14 cellular contexts compared by ENCODE assay signal in the genomic region with DNA sequence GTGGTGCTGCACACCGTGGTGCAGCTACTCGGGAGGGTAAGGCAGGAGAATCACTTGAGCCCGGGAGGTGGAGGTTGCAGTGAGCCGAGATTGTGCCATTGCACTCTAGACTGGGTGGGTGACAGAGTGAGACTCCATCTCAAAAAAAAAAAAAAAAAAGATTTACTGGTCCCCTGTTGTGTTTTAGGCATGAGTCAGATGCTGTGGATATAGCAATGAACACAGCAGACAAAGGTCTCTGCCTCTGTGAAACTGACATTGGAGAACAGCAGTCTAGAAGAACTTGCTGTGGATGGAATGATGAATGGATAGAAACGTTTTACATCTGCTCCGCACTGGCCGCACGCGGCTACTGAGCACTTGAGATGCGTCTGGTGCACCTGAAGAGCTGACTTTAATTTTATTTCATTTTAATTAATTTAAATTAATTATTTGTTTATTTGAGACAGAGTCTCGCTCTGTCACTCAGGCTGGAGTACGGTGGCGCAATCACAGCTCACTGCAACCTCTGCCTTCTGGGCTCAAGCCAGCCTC. TPM values are rescaled to one million over a fixed set of nuclear protein-coding genes. Genes with fewer than 3 reads are reported as not detected.
DNase-seq lines count a peak whose midpoint lies in the region; ATAC-seq and TF ChIP-seq lines count a peak whose summit lies in the region.
"Had no signal": no experiment of that assay in that cellular context is flagged by ENCODE, and none has a peak within 500 bp of the region (broad histone marks: within the 10 kb centered on the region; RNA-seq: fewer than 3 reads in every experiment).

No MANE protein-coding gene starts in this region.

- DNase-seq in AG08395 (ENCODE audit: low spot score) (peak; percentile 22), M059J (ENCODE audit: low read depth) (peak; percentile 79), epithelial cell of prostate (ENCODE audit: low read depth, low spot score) (no peak), osteocyte (ENCODE audit: extremely low spot score, unreplicated experiment) (no peak), HAP-1 (ENCODE audit: low spot score in 2 of 2) (no peak), NCI-H446 treated with DMSO at 0.1 percent for 48 hours (lab: John Stamatoyannopoulos, UW) (no peak)
- DNase-seq: activated naive CD8-positive, alpha-beta T cell treated with anti-CD3 and anti-CD28 coated beads for 36 hours; cortex of kidney; left colon; NCI-H1105 treated with DMSO at 0.1 percent for 48 hours; nucleus accumbens had no signal

- H3K27ac Mint-ChIP-seq in osteocyte (ENCODE audit: unreplicated experiment): peak overlapping the region; percentile 98
- H3K27ac Mint-ChIP-seq: activated naive CD8-positive, alpha-beta T cell treated with anti-CD3 and anti-CD28 coated beads for 36 hours; B cell had no signal

- no peaks in the 10 kb centered on the region for H3K27me3 ChIP-seq in HAP-1 (ENCODE audit: low read depth)

- H3K9me3 Mint-ChIP-seq in osteocyte (ENCODE audit: unreplicated experiment): no peaks in the 10 kb centered on the region
- H3K9me3 Mint-ChIP-seq: activated naive CD8-positive, alpha-beta T cell treated with anti-CD3 and anti-CD28 coated beads for 36 hours had no signal

- ATAC-seq in HG03378 (IDR thresholded peaks at IDR 0.05; ENCODE audit: unreplicated experiment): no peak
- ATAC-seq in HG02642 (IDR thresholded peaks at IDR 0.05; ENCODE audit: poor library complexity, unreplicated experiment): no peak
- ATAC-seq: left colon had no signal

- H3K36me3 Mint-ChIP-seq in osteocyte (ENCODE audit: unreplicated experiment): no peaks in the 10 kb centered on the region
- H3K36me3 Mint-ChIP-seq: activated naive CD8-positive, alpha-beta T cell treated with anti-CD3 and anti-CD28 coated beads for 36 hours had no signal

- H3K4me3 Mint-ChIP-seq in osteocyte (ENCODE audit: unreplicated experiment): no peak overlapping the region
- H3K4me3 Mint-ChIP-seq: activated naive CD8-positive, alpha-beta T cell treated with anti-CD3 and anti-CD28 coated beads for 36 hours; B cell had no signal

- H3K4me1 Mint-ChIP-seq in osteocyte (ENCODE audit: unreplicated experiment): peaks cover 82% of the 10 kb centered on the region
- H3K4me1 Mint-ChIP-seq: activated naive CD8-positive, alpha-beta T cell treated with anti-CD3 and anti-CD28 coated beads for 36 hours; B cell had no signal

- peaks cover 8% of the 10 kb centered on the region for H3K4me1 ChIP-seq in HAP-1

- no peak overlapping the region for H3K4me3 ChIP-seq in HAP-1

- no peaks in the 10 kb centered on the region for H3K27me3 Mint-ChIP-seq in osteocyte (ENCODE audit: unreplicated experiment)
- H3K27me3 Mint-ChIP-seq: activated naive CD8-positive, alpha-beta T cell treated with anti-CD3 and anti-CD28 coated beads for 36 hours had no signal

- in situ Hi-C loops in HAP-1 (cut with MboI; ENCODE audit: low sequenced_read_pairs): loop anchor here (5.0 to 10.0 kb wide), 2 partner anchors 98 to 176 kb away; a partner anchor contains a TSS

- no peaks in the 10 kb centered on the region for H3K9me3 ChIP-seq in HAP-1

- TF ChIP-seq CTCF in osteocyte (IDR thresholded peaks at IDR 0.05): no peak

- peak overlapping the region; percentile 95 for H3K27ac ChIP-seq in epithelial cell of prostate

- H3K36me3 ChIP-seq in HAP-1 (replicated peaks): no peaks in the 10 kb centered on the region

RNA-seq across cellular contexts. Expression of a gene that starts 24.5 kb away (rescaled TPM):
- total RNA-seq in M059J (2014; rRNA removed; shearing (Covaris generic)): 136 and 212 TPM in 2 replicates
- 152 and 155 TPM in 2 replicates for total RNA-seq in osteocyte

RNA-seq across cellular contexts. Expression of a gene that starts 32.1 kb away (rescaled TPM):
- 2.8 and 3.2 TPM in 2 replicates for total RNA-seq in M059J (2014; rRNA removed; shearing (Covaris generic))
- total RNA-seq in osteocyte: 8.5 and 9.5 TPM in 2 replicates

RNA-seq across cellular contexts. Expression of a gene that starts 56.6 kb away (rescaled TPM):
- 1.6 and 6.5 TPM in 2 replicates for total RNA-seq in M059J (2014; rRNA removed; shearing (Covaris generic))
- 10.3 and 11.8 TPM in 2 replicates for total RNA-seq in osteocyte

Comparison
In these comparisons a context has a peak if more than half of its experiments do, and no peak if none do; other contexts are left out.
1. DNase-seq: peak in AG08395 (single experiment) and M059J (single experiment); none in epithelial cell of prostate (single experiment), osteocyte (single experiment), HAP-1 (0 of 2) and NCI-H446 treated with DMSO at 0.1 percent for 48 hours (single experiment).